Comparison of ENCODE assay signal across 8 cellular contexts in genomic region chr17:16381496-16381820, GRCh38. TPM values are rescaled to one million over a fixed set of nuclear protein-coding genes. Genes with fewer than 3 reads are reported as not detected.
A peak's percentile ranks its signal among the peaks of the same experiment; 100 is the strongest.
DNase-seq lines count a peak whose midpoint lies in the region; TF ChIP-seq lines count a peak whose summit lies in the region.

No MANE protein-coding gene starts in this region.

- peaks cover 24% of the 10 kb centered on the region for H3K36me3 Mint-ChIP-seq in neural progenitor cell

- H3K36me3 ChIP-seq in SJSA1 (peaks cover 25% of the 10 kb centered on the region), neural progenitor cell (peaks cover 5% of the 10 kb centered on the region)
- H3K36me3 ChIP-seq in effector memory CD4-positive, alpha-beta T cell (ENCODE audit: control insufficient read depth, insufficient read depth, low read length): peaks cover 15% of the 10 kb centered on the region

- H3K4me3 ChIP-seq in SJSA1: peak overlapping the region; percentile 69
- H3K4me3 ChIP-seq in effector memory CD4-positive, alpha-beta T cell (ENCODE audit: insufficient read depth, low read depth, low read length, poor library complexity, severe bottlenecking): peak overlapping the region; percentile 62
- H3K4me3 ChIP-seq in neural progenitor cell: peak overlapping the region; percentile 89

- H3K4me2 ChIP-seq in neural progenitor cell: peak overlapping the region; percentile 78

- H3K79me2 ChIP-seq in neural progenitor cell (ENCODE audit: low read depth): peaks cover 31% of the 10 kb centered on the region

- peaks cover 12% of the 10 kb centered on the region for H3K27me3 Mint-ChIP-seq in neural progenitor cell (ENCODE audit: insufficient read depth, low read depth)

- H3K9ac ChIP-seq in neural progenitor cell: peak overlapping the region; percentile 71

- no peaks in the 10 kb centered on the region for H3K9me3 ChIP-seq in SJSA1 (replicated peaks)
- no peaks in the 10 kb centered on the region for H3K9me3 ChIP-seq in effector memory CD4-positive, alpha-beta T cell (ENCODE audit: control insufficient read depth, low read length)
- no peaks in the 10 kb centered on the region for H3K9me3 ChIP-seq in neural progenitor cell (ENCODE audit: low read depth)

- peak overlapping the region; percentile 97 for H3K4me3 Mint-ChIP-seq in neural progenitor cell

- DNase-seq in stimulated activated CD8-positive, alpha-beta memory T cell treated with anti-CD3 and anti-CD28 coated beads, Interleukin-12 subunit alpha, Interleukin-12 subunit beta, amount 100 ng/mL, for 1 hour (ENCODE audit: low read depth): peak; percentile 26
- no peak for DNase-seq in stimulated activated CD8-positive, alpha-beta memory T cell treated with anti-CD3 and anti-CD28 coated beads, Interleukin-4, amount 100 ng/mL, for 48 hours
- DNase-seq in SJSA1 (ENCODE audit: low read depth in 1 of 2, low spot score in 2 of 2) (no peak), neural progenitor cell (ENCODE audit: low spot score) (no peak), NCI-H1417 treated with DMSO at 0.1 percent for 48 hours (lab: John Stamatoyannopoulos, UW) (no peak), NCI-H2107 treated with DMSO at 0.1 percent for 48 hours (lab: John Stamatoyannopoulos, UW; ENCODE audit: unreplicated experiment) (no peak), NCI-H1694 (lab: John Stamatoyannopoulos, UW) (no peak)
- DNase-seq in effector memory CD4-positive, alpha-beta T cell: no peak

- H3K27me3 ChIP-seq in SJSA1 (replicated peaks) (no peaks in the 10 kb centered on the region), neural progenitor cell (no peaks in the 10 kb centered on the region)
- H3K27me3 ChIP-seq in effector memory CD4-positive, alpha-beta T cell (replicated peaks; ENCODE audit: control insufficient read depth, insufficient read depth, low read length, poor library complexity, severe bottlenecking): no peaks in the 10 kb centered on the region

- peaks cover 70% of the 10 kb centered on the region for H3F3A ChIP-seq in neural progenitor cell (ENCODE audit: low read depth)

- peaks cover 38% of the 10 kb centered on the region for H4K20me1 ChIP-seq in neural progenitor cell (ENCODE audit: low read depth)

- no peak overlapping the region for H2AFZ ChIP-seq in neural progenitor cell (replicated peaks)

- H3K9me3 Mint-ChIP-seq in neural progenitor cell: peaks cover 8% of the 10 kb centered on the region

- peaks cover 32% of the 10 kb centered on the region for H3K4me1 Mint-ChIP-seq in neural progenitor cell

- peak overlapping the region; percentile 97 for H3K27ac ChIP-seq in SJSA1
- peak overlapping the region; percentile 90 for H3K27ac ChIP-seq in effector memory CD4-positive, alpha-beta T cell (ENCODE audit: insufficient read depth, low read length, poor library complexity, severe bottlenecking)
- peak overlapping the region; percentile 98 for H3K27ac ChIP-seq in neural progenitor cell

- H3K27ac Mint-ChIP-seq in neural progenitor cell: peak overlapping the region; percentile 100

- H3K4me1 ChIP-seq in SJSA1 (replicated peaks) (peaks cover 14% of the 10 kb centered on the region), neural progenitor cell (peaks cover 21% of the 10 kb centered on the region)
- H3K4me1 ChIP-seq in effector memory CD4-positive, alpha-beta T cell (ENCODE audit: control insufficient read depth, insufficient read depth, low read length, poor library complexity, severe bottlenecking): peaks cover 7% of the 10 kb centered on the region

- TF ChIP-seq CTCF in neural progenitor cell (IDR thresholded peaks at IDR 0.05): no peak

RNA-seq across cellular contexts. Expression of gene UBB, which starts 0.6 kb away (rescaled TPM):
- 1,919 and 2,989 TPM in 2 replicates for total RNA-seq in SJSA1 (2014; rRNA removed; shearing (Covaris generic))
- 1,249 and 1,476 TPM in 2 replicates for total RNA-seq in neural progenitor cell (ENCODE audit: low replicate concordance)

RNA-seq across cellular contexts. Expression of gene CENPV, which starts 28.2 kb away (rescaled TPM):
- total RNA-seq in SJSA1 (2014; rRNA removed; shearing (Covaris generic)): 48.3 and 66.0 TPM in 2 replicates
- total RNA-seq in neural progenitor cell (ENCODE audit: low replicate concordance): 220 and 338 TPM in 2 replicates

RNA-seq across cellular contexts. Expression of gene TRPV2, which starts 33.9 kb away (rescaled TPM):
- total RNA-seq in SJSA1 (2014; rRNA removed; shearing (Covaris generic)): 0.47 TPM in 1 of 2 replicates, not detected in the other
- total RNA-seq in neural progenitor cell (ENCODE audit: low replicate concordance): 0.49 and 0.53 TPM in 2 replicates
